1 cellular context compared by ENCODE assay signal in the genomic region with DNA sequence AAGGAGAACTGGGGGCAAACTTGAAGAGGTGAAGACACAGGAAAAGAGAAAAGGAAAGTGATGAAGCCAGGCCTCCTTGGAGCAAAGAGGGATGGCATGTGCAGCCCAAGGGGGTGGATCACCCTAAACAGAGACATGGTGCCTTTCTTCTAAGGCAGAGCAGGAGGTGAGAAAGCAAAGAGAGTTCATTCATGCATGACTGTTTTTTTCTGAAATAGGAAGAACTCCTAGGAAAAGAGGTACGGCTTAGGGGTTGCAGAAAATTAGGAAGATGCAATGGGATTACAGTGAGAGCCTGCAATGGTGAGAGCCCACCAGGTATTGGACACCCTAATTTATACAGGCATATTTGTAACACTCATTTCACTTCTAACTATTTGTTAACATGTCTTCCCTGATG.
TF ChIP-seq lines count a peak whose summit lies in the region.

No MANE protein-coding gene starts in this region.

TF ChIP-seq in A549, 52 proteins besides CTCF, POLR2A, EP300 and RAD21 (continued from another document):
- TF ChIP-seq, protein P1, sequence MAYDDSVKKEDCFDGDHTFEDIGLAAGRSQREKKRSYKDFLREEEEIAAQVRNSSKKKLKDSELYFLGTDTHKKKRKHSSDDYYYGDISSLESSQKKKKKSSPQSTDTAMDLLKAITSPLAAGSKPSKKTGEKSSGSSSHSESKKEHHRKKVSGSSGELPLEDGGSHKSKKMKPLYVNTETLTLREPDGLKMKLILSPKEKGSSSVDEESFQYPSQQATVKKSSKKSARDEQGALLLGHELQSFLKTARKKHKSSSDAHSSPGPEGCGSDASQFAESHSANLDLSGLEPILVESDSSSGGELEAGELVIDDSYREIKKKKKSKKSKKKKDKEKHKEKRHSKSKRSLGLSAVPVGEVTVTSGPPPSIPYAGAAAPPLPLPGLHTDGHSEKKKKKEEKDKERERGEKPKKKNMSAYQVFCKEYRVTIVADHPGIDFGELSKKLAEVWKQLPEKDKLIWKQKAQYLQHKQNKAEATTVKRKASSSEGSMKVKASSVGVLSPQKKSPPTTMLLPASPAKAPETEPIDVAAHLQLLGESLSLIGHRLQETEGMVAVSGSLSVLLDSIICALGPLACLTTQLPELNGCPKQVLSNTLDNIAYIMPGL (CRISPR knock-in tag; IDR thresholded peaks at IDR 0.05; ENCODE audit: borderline replicate concordance), result no peak
- TF ChIP-seq RFX5 (IDR thresholded peaks at IDR 0.05) (no peak), RCOR1 (IDR thresholded peaks at IDR 0.05; ENCODE audit: low read depth, low read length) (no peak), CBX8 (IDR thresholded peaks at IDR 0.05) (no peak), HOXB13 (CRISPR knock-in tag; IDR thresholded peaks at IDR 0.05; ENCODE audit: low read depth) (no peak), RNF2 (IDR thresholded peaks at IDR 0.05; ENCODE audit: borderline replicate concordance, low read depth) (no peak), ZNF302 (CRISPR knock-in tag; IDR thresholded peaks at IDR 0.05) (no peak), KDM5A (IDR thresholded peaks at IDR 0.05) (no peak), GATA3 (IDR thresholded peaks at IDR 0.05; ENCODE audit: borderline replicate concordance) (no peak), NFE2L2 (conservative IDR thresholded peaks at IDR 0.05; ENCODE audit: low read length) (no peak), BHLHE40 (IDR thresholded peaks at IDR 0.05; ENCODE audit: low read depth, low read length) (no peak), NPAS2 (CRISPR knock-in tag; IDR thresholded peaks at IDR 0.05; ENCODE audit: borderline replicate concordance) (no peak), PHF8 (IDR thresholded peaks at IDR 0.05; ENCODE audit: borderline replicate concordance, low read depth) (no peak)
- TF ChIP-seq, protein P2, sequence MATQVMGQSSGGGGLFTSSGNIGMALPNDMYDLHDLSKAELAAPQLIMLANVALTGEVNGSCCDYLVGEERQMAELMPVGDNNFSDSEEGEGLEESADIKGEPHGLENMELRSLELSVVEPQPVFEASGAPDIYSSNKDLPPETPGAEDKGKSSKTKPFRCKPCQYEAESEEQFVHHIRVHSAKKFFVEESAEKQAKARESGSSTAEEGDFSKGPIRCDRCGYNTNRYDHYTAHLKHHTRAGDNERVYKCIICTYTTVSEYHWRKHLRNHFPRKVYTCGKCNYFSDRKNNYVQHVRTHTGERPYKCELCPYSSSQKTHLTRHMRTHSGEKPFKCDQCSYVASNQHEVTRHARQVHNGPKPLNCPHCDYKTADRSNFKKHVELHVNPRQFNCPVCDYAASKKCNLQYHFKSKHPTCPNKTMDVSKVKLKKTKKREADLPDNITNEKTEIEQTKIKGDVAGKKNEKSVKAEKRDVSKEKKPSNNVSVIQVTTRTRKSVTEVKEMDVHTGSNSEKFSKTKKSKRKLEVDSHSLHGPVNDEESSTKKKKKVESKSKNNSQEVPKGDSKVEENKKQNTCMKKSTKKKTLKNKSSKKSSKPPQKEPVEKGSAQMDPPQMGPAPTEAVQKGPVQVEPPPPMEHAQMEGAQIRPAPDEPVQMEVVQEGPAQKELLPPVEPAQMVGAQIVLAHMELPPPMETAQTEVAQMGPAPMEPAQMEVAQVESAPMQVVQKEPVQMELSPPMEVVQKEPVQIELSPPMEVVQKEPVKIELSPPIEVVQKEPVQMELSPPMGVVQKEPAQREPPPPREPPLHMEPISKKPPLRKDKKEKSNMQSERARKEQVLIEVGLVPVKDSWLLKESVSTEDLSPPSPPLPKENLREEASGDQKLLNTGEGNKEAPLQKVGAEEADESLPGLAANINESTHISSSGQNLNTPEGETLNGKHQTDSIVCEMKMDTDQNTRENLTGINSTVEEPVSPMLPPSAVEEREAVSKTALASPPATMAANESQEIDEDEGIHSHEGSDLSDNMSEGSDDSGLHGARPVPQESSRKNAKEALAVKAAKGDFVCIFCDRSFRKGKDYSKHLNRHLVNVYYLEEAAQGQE (IDR thresholded peaks at IDR 0.05), result no peak
- TF ChIP-seq, protein P3, sequence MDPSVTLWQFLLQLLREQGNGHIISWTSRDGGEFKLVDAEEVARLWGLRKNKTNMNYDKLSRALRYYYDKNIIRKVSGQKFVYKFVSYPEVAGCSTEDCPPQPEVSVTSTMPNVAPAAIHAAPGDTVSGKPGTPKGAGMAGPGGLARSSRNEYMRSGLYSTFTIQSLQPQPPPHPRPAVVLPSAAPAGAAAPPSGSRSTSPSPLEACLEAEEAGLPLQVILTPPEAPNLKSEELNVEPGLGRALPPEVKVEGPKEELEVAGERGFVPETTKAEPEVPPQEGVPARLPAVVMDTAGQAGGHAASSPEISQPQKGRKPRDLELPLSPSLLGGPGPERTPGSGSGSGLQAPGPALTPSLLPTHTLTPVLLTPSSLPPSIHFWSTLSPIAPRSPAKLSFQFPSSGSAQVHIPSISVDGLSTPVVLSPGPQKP (IDR thresholded peaks at IDR 0.05; ENCODE audit: low read depth, low read length), result no peak
- TF ChIP-seq, protein P4, sequence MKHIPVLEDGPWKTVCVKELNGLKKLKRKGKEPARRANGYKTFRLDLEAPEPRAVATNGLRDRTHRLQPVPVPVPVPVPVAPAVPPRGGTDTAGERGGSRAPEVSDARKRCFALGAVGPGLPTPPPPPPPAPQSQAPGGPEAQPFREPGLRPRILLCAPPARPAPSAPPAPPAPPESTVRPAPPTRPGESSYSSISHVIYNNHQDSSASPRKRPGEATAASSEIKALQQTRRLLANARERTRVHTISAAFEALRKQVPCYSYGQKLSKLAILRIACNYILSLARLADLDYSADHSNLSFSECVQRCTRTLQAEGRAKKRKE (CRISPR knock-in tag; IDR thresholded peaks at IDR 0.05; ENCODE audit: low read depth), result no peak
